In the genomic region with DNA sequence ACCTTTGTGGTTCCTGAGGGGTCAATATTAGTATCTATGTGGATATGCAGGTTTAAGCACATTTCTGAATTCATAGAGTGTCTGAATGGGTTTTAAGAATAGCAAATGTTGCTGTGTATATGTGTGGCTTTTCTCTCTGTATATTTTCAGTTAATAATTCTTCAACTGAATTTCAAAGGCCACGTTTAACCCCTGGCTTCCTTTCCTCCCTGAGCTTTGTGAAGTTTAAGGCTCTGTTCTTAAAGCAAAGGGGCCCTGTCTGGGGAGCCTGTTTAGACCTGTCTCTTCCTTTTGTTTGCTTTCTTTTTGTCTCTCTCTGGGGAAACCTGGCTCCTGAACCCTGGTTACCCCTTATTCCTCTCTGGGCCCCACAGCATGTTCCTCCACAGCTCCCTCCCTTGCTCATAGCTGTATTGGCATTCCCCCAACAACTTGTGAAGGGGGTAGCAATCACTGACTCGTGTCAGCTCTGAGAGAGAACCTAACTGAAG, we compare ENCODE assay signal across 11 cellular contexts.
DNase-seq lines count a peak whose midpoint lies in the region; ATAC-seq, FAIRE-seq and TF ChIP-seq lines count a peak whose summit lies in the region.
"Had no signal": no experiment of that assay in that cellular context is flagged by ENCODE, and none has a peak within 500 bp of the region (broad histone marks: within the 10 kb centered on the region; RNA-seq: fewer than 3 reads in every experiment).

No MANE protein-coding gene starts in this region.

- BruUV-seq in HepG2 (replicated peaks; lab: Mats Ljungman, UMichigan), result no TSS peak

- peaks cover 34% of the 10 kb centered on the region for H3K4me1 ChIP-seq in HepG2 (ENCODE audit: insufficient read depth, low read length)

- TF ChIP-seq POLR2A in HepG2 (IDR thresholded peaks at IDR 0.05; ENCODE audit: insufficient read depth in 1 of 2, low read depth in 2 of 2, low read length in 2 of 2), result no peak

- H3K79me2 ChIP-seq in HepG2 (ENCODE audit: insufficient read depth, low read length), result no peaks in the 10 kb centered on the region

- no peak for TF ChIP-seq CTCF in HepG2 (CRISPR knock-in tag; IDR thresholded peaks at IDR 0.05)

- H3K36me3 ChIP-seq in HepG2 (replicated peaks in 1 of 2; ENCODE audit: control insufficient read depth in 1 of 2, insufficient read depth in 2 of 2, low read length in 2 of 2), result no peaks in the 10 kb centered on the region

- POLR2A ChIA-PET in HepG2 (lab: Yijun Ruan, JAX), result interaction anchor here (1.1 to 2.7 kb wide), 6 partner anchors 8 to 141 kb away, joined by 4 to 11 read pairs (median 6); a partner anchor contains a TSS

- no peak overlapping the region for H2AFZ ChIP-seq in HepG2 (ENCODE audit: low read length)

- H3K9ac ChIP-seq in HepG2 (ENCODE audit: insufficient read depth, low read depth, low read length), result peak overlapping the region; percentile 82

- TF ChIP-seq RAD21 in HepG2 (CRISPR knock-in tag; IDR thresholded peaks at IDR 0.05), result no peak

- DNase-seq in LHCN-M2 (ENCODE audit: low read depth), result peak; percentile 35
- DNase-seq in HepG2 (ENCODE audit: low spot score), result peak; percentile 66
- DNase-seq in ecto neural progenitor cell (ENCODE audit: low spot score), result no peak
- DNase-seq in GM19239 (ENCODE audit: insufficient read length, low spot score), result no peak
- no peak for DNase-seq in NCI-H2107 (lab: John Stamatoyannopoulos, UW)
- DNase-seq: dorsolateral prefrontal cortex; NCI-H1694 treated with DMSO at 0.1 percent for 48 hours; stimulated activated naive CD8-positive, alpha-beta T cell treated with anti-CD3 and anti-CD28 coated beads, Interleukin-15, amount 100 ng/mL, for 72 hours had no signal

- no peaks in the 10 kb centered on the region for H4K20me1 ChIP-seq in HepG2 (ENCODE audit: insufficient read depth, low read length)

- TF ChIP-seq EP300 in HepG2 (IDR thresholded peaks at IDR 0.05; ENCODE audit: low read depth in 2 of 2, low read length in 2 of 2) (peak in 1 of 2 experiments; percentile 60; a peak in 2 of 4 replicates), HepG2 (CRISPR knock-in tag; IDR thresholded peaks at IDR 0.05; ENCODE audit: borderline replicate concordance) (no peak)

- FAIRE-seq in HepG2 (lab: Jason Lieb, UNC), result peak; percentile 87
- FAIRE-seq in GM19239 (lab: Jason Lieb, UNC), result no peak

- in situ Hi-C loops in HepG2 (cut with HindIII; ENCODE audit: extremely low pct_ligation_motif_present, low pct_unique_long_range_greater_than_20kb), result no loop called here

- no peaks in the 10 kb centered on the region for H3K27me3 ChIP-seq in HepG2 (ENCODE audit: control insufficient read depth in 1 of 2, insufficient read depth in 2 of 2, low read length in 2 of 2)

- peak overlapping the region; percentile 84 for H3K4me2 ChIP-seq in HepG2 (ENCODE audit: low read depth, low read length)

- intact Hi-C loops in HepG2 (cut with micrococcal nuclease; ENCODE audit: unreplicated experiment), result loop anchor here (5.0 kb wide), 2 partner anchors 37 to 57 kb away; no protein-coding TSS in a partner anchor

- peak; percentile 63 for ATAC-seq in GM18861 (IDR thresholded peaks at IDR 0.05; ENCODE audit: unreplicated experiment)
- ATAC-seq in HG02610 (IDR thresholded peaks at IDR 0.05; ENCODE audit: unreplicated experiment), result peak; percentile 82
- ATAC-seq in HepG2, result peak; percentile 57
- no peak for ATAC-seq in HG03280 (IDR thresholded peaks at IDR 0.05; ENCODE audit: unreplicated experiment)
- ATAC-seq: stimulated activated naive CD8-positive, alpha-beta T cell treated with anti-CD3 and anti-CD28 coated beads, Interleukin-15, amount 100 ng/mL, for 72 hours had no signal

- CTCF ChIA-PET in HepG2 (lab: Yijun Ruan, JAX; ENCODE audit: low intra/inter-chr PET ratio, low total read pairs), result no interaction called here

- no peaks in the 10 kb centered on the region for H3K9me3 ChIP-seq in HepG2 (ENCODE audit: low read length)

- WGBS in HepG2 (ENCODE audit: low lambda C conversion rate), result 0% methylated on average over 2 of the region's 2 CpGs

- peak overlapping the region; percentile 49 to 71 (median 51); a peak in 4 of 6 replicates for H3K4me3 ChIP-seq in HepG2 (replicated peaks in 1 of 3; ENCODE audit: insufficient read depth in 1 of 3, low read depth in 2 of 3, low read length in 3 of 3)
- H3K4me3 ChIP-seq: dorsolateral prefrontal cortex had no signal

- peak overlapping the region; percentile 92 for H3K27ac ChIP-seq in HepG2 (ENCODE audit: extremely low read length, insufficient read depth, low read length)
- H3K27ac ChIP-seq: dorsolateral prefrontal cortex had no signal

TF ChIP-seq in HepG2, 621 proteins besides CTCF, POLR2A, EP300 and RAD21 (continues in another document):
- TF ChIP-seq RBAK (CRISPR knock-in tag; IDR thresholded peaks at IDR 0.05) (no peak), RARA (CRISPR knock-in tag; IDR thresholded peaks at IDR 0.05) (peak; percentile 32), CBX1 (IDR thresholded peaks at IDR 0.05; ENCODE audit: low read depth) (no peak), PAWR (CRISPR knock-in tag; IDR thresholded peaks at IDR 0.05; ENCODE audit: borderline replicate concordance) (no peak), MEF2D (CRISPR knock-in tag; IDR thresholded peaks at IDR 0.05) (no peak), ZNF468 (CRISPR knock-in tag; IDR thresholded peaks at IDR 0.05) (no peak), ZBTB8A (CRISPR knock-in tag; IDR thresholded peaks at IDR 0.05; ENCODE audit: borderline replicate concordance, low read depth) (no peak), SNAI1 (CRISPR knock-in tag; IDR thresholded peaks at IDR 0.05; ENCODE audit: borderline replicate concordance) (no peak), KAT8 (CRISPR knock-in tag; IDR thresholded peaks at IDR 0.05) (no peak), GTF3A (CRISPR knock-in tag; conservative IDR thresholded peaks at IDR 0.05) (no peak), ZSCAN22 (CRISPR knock-in tag; IDR thresholded peaks at IDR 0.05) (no peak), POGZ (CRISPR knock-in tag; IDR thresholded peaks at IDR 0.05) (no peak), PHB2 (IDR thresholded peaks at IDR 0.05; ENCODE audit: partially characterized antibody) (no peak), SAP130 (CRISPR knock-in tag; IDR thresholded peaks at IDR 0.05; ENCODE audit: low read depth) (no peak), MTF1 (CRISPR knock-in tag; IDR thresholded peaks at IDR 0.05) (no peak), SCMH1 (CRISPR knock-in tag; IDR thresholded peaks at IDR 0.05; ENCODE audit: borderline replicate concordance) (no peak)
- TF ChIP-seq, protein P1, sequence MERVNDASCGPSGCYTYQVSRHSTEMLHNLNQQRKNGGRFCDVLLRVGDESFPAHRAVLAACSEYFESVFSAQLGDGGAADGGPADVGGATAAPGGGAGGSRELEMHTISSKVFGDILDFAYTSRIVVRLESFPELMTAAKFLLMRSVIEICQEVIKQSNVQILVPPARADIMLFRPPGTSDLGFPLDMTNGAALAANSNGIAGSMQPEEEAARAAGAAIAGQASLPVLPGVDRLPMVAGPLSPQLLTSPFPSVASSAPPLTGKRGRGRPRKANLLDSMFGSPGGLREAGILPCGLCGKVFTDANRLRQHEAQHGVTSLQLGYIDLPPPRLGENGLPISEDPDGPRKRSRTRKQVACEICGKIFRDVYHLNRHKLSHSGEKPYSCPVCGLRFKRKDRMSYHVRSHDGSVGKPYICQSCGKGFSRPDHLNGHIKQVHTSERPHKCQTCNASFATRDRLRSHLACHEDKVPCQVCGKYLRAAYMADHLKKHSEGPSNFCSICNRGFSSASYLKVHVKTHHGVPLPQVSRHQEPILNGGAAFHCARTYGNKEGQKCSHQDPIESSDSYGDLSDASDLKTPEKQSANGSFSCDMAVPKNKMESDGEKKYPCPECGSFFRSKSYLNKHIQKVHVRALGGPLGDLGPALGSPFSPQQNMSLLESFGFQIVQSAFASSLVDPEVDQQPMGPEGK (CRISPR knock-in tag; IDR thresholded peaks at IDR 0.05), result 0 out of 2 replicates have a peak, but pooled peaks have one; percentile 32
- TF ChIP-seq, protein P2, sequence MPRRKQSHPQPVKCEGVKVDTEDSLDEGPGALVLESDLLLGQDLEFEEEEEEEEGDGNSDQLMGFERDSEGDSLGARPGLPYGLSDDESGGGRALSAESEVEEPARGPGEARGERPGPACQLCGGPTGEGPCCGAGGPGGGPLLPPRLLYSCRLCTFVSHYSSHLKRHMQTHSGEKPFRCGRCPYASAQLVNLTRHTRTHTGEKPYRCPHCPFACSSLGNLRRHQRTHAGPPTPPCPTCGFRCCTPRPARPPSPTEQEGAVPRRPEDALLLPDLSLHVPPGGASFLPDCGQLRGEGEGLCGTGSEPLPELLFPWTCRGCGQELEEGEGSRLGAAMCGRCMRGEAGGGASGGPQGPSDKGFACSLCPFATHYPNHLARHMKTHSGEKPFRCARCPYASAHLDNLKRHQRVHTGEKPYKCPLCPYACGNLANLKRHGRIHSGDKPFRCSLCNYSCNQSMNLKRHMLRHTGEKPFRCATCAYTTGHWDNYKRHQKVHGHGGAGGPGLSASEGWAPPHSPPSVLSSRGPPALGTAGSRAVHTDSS (CRISPR knock-in tag; conservative IDR thresholded peaks at IDR 0.05), result no peak
- TF ChIP-seq, protein P3, sequence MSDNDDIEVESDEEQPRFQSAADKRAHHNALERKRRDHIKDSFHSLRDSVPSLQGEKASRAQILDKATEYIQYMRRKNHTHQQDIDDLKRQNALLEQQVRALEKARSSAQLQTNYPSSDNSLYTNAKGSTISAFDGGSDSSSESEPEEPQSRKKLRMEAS (IDR thresholded peaks at IDR 0.05), result no peak
- TF ChIP-seq, protein P4, sequence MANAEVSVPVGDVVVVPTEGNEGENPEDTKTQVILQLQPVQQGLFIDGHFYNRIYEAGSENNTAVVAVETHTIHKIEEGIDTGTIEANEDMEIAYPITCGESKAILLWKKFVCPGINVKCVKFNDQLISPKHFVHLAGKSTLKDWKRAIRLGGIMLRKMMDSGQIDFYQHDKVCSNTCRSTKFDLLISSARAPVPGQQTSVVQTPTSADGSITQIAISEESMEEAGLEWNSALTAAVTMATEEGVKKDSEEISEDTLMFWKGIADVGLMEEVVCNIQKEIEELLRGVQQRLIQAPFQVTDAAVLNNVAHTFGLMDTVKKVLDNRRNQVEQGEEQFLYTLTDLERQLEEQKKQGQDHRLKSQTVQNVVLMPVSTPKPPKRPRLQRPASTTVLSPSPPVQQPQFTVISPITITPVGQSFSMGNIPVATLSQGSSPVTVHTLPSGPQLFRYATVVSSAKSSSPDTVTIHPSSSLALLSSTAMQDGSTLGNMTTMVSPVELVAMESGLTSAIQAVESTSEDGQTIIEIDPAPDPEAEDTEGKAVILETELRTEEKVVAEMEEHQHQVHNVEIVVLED (CRISPR knock-in tag; IDR thresholded peaks at IDR 0.05; ENCODE audit: borderline replicate concordance), result no peak

Comparison
In these comparisons a context has a peak if more than half of its experiments do, and no peak if none do; other contexts are left out.
1. DNase-seq: peak in LHCN-M2 (single experiment) and HepG2 (single experiment); none in ecto neural progenitor cell (single experiment), GM19239 (single experiment) and NCI-H2107 (single experiment).